Comparison of ENCODE assay signal across 15 cellular contexts in the genomic region with DNA sequence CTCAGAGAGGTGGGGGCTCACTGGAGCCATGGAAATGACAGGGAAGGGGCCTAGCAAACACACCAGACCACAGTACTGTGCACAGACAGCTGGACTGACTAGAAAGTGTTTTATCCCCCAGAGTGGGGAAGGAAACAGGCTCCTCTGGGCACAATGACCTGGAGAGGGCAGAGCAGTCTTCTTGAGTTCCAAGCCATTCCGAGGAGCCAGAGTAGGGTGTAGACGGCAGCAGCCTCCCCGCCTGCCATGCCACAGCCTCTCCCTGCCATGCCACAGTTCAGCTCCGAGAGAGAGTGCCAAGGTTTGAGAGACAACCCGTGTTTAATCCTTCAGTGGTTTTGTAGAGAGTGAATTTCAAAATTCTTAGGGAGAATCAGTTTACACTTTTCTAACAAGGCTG.
"Had no signal": no experiment of that assay in that cellular context is flagged by ENCODE, and none has a peak within 500 bp of the region (broad histone marks: within the 10 kb centered on the region; RNA-seq: fewer than 3 reads in every experiment).

No MANE protein-coding gene starts in this region.

- H3K4me1 ChIP-seq: foreskin keratinocyte had no signal

- H3K36me3 ChIP-seq: lower lobe of right lung, ovary had no signal

- H3K9me3 ChIP-seq: body of pancreas, lower lobe of right lung, ovary had no signal

- H3K4me3 ChIP-seq: body of pancreas, lower lobe of right lung, ovary had no signal

- H3K27me3 ChIP-seq: body of pancreas, ovary had no signal

- H3K27ac ChIP-seq: body of pancreas, foreskin keratinocyte, lower lobe of right lung, ovary had no signal

- DNase-seq: activated CD4-positive, alpha-beta T cell treated with anti-CD3 and anti-CD28 coated beads, Interleukin-2, amount 10 ng/mL, durations not matched to agents 7 days and 5 days; activated CD4-positive, CD25-positive, alpha-beta regulatory T cell; activated CD8-positive, alpha-beta memory T cell treated with anti-CD3 and anti-CD28 coated beads, Interleukin-2, amount 50 U/mL, for 48 hours; activated gamma-delta T cell treated with Interleukin-2 at 50 U/mL for 16 hours; amniotic stem cell; body of pancreas; effector memory CD4-positive, alpha-beta T cell; foreskin keratinocyte; head of caudate nucleus; immature natural killer cell; left cardiac atrium; lower lobe of right lung; nephron progenitor cell; stimulated activated CD4-positive, alpha-beta T cell treated with anti-CD3 and anti-CD28 coated beads, Interleukin-2, amount 100 ng/mL, for 24 hours had no signal
